Comparison of ENCODE assay signal across 8 cellular contexts in the genomic region with DNA sequence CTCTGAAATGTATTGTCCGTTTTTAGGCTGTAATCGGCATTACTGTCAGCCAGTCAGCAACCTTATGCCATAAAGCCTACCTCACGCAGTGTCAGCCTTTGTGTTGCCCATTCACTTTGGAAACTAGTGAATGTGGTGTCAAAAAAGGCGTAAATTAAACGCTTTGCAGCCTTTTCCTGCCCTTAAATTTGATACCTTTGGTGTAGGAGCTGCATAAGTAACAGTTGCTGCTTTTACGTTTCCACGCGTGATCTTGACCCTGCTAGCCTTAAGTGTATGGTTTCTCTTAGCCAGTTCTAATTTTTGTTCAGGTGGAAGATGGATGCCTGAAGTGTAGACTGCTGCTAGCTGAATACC.
DNase-seq lines count a peak whose midpoint lies in the region; ATAC-seq and TF ChIP-seq lines count a peak whose summit lies in the region.

No MANE protein-coding gene starts in this region.

- ATAC-seq in GM18909 (IDR thresholded peaks at IDR 0.05; ENCODE audit: poor library complexity, unreplicated experiment) (peak; percentile 0), gastrocnemius medialis (peak in 1 of 2 donors; percentile 5)

- H3K27ac ChIP-seq in SJSA1 (peak overlapping the region; percentile 56), gastrocnemius medialis (peak overlapping the region; percentile 89 to 93 (median 90))

- no peak for DNase-seq in SJSA1 (ENCODE audit: low read depth in 1 of 2, low spot score in 2 of 2)
- DNase-seq in fibroblast of the aortic adventitia (ENCODE audit: low read depth), result no peak
- DNase-seq in gastrocnemius medialis, result no peak
- no peak for DNase-seq in DMS153 (lab: John Stamatoyannopoulos, UW)
- DNase-seq in Kasumi-1 (lab: John Stamatoyannopoulos, UW), result no peak
- DNase-seq in NCI-H526 (lab: John Stamatoyannopoulos, UW), result no peak
- no peak for DNase-seq in SKM-1 treated with dmso at 0.1 percent for 144 hours (lab: John Stamatoyannopoulos, UW; ENCODE audit: unreplicated experiment)

- in situ Hi-C loops in gastrocnemius medialis (cut with MboI; ENCODE audit: low sequenced_read_pairs in 4 of 4), result loop anchor here in 2 of 4 donors (25.0 kb wide), 4 partner anchors 576 to 1424 kb away; partner anchors contain the start of genes APC (in 1 of the 2), SLC25A46 (in 1 of the 2) and TMEM232 (in 1 of the 2)

- H3K4me3 ChIP-seq in SJSA1 (peak overlapping the region; percentile 61), fibroblast of the aortic adventitia (ENCODE audit: low read depth, low read length) (peak overlapping the region; percentile 86), gastrocnemius medialis (peak overlapping the region; percentile 91 to 96 (median 96))

- H3K4me1 ChIP-seq in SJSA1 (replicated peaks) (peaks cover 14% of the 10 kb centered on the region), gastrocnemius medialis (peaks cover 14 to 23% of the 10 kb centered on the region in 2 donors)

- H3K9me3 ChIP-seq in SJSA1 (replicated peaks) (no peaks in the 10 kb centered on the region), gastrocnemius medialis (no peaks in the 10 kb centered on the region)

- TF ChIP-seq POLR2A in gastrocnemius medialis (IDR thresholded peaks at IDR 0.05), result no peak

- TF ChIP-seq CTCF in fibroblast of the aortic adventitia (IDR thresholded peaks at IDR 0.05; ENCODE audit: insufficient read depth, low read length), result no peak
- TF ChIP-seq CTCF in gastrocnemius medialis (IDR thresholded peaks at IDR 0.05 in 4 of 5, conservative IDR thresholded peaks at IDR 0.05 in 1 of 5), result no peak

- H3K27me3 ChIP-seq in SJSA1 (replicated peaks) (no peaks in the 10 kb centered on the region), gastrocnemius medialis (no peaks in the 10 kb centered on the region)

- peaks cover 50% of the 10 kb centered on the region for H3K36me3 ChIP-seq in SJSA1
- peaks cover 0 to 27% of the 10 kb centered on the region in 2 donors for H3K36me3 ChIP-seq in gastrocnemius medialis

- intact Hi-C loops in gastrocnemius medialis (cut with DNase I; ENCODE audit: low total_unique reads), result loop anchor here (5.0 kb wide), 4 partner anchors 91 to 546 kb away; partner anchors contain the start of genes EPB41L4A and NREP
